ENCODE assay signal across 1 cellular context in genomic region chr7:6589829-6590644, GRCh38.
A peak's percentile ranks its signal among the peaks of the same experiment; 100 is the strongest.
TF ChIP-seq lines count a peak whose summit lies in the region.

INTS15 (plus strand) TSS chr7:6590021; CDS start chr7:6590284, 263 bp downstream.

TF ChIP-seq in HepG2, 621 proteins besides CTCF, POLR2A, EP300 and RAD21 (continued from another document and continues in another):
- TF ChIP-seq ZBTB14 (CRISPR knock-in tag; IDR thresholded peaks at IDR 0.05) (no peak), HNF4G (IDR thresholded peaks at IDR 0.05; ENCODE audit: borderline replicate concordance, low read depth, low read length) (peak; percentile 35; the same call in 1 of the 2 replicates), HNF4G (CRISPR knock-in tag; IDR thresholded peaks at IDR 0.05; ENCODE audit: borderline replicate concordance, low read depth) (no peak), ZNF180 (CRISPR knock-in tag; IDR thresholded peaks at IDR 0.05; ENCODE audit: borderline replicate concordance, low read depth) (no peak), ZNF329 (CRISPR knock-in tag; IDR thresholded peaks at IDR 0.05; ENCODE audit: low read depth) (no peak), ZBTB34 (CRISPR knock-in tag; IDR thresholded peaks at IDR 0.05) (no peak), ETV5 (CRISPR knock-in tag; IDR thresholded peaks at IDR 0.05; ENCODE audit: borderline replicate concordance) (peak; percentile 42), NFKB2 (CRISPR knock-in tag; IDR thresholded peaks at IDR 0.05; ENCODE audit: borderline replicate concordance) (no peak; the same call in 1 of the 2 replicates), ZNF646 (CRISPR knock-in tag; IDR thresholded peaks at IDR 0.05) (no peak), ZBTB44 (CRISPR knock-in tag; IDR thresholded peaks at IDR 0.05) (no peak), HINFP (CRISPR knock-in tag; IDR thresholded peaks at IDR 0.05; ENCODE audit: low read depth) (no peak), NFYB (CRISPR knock-in tag; IDR thresholded peaks at IDR 0.05) (no peak), MED1 (CRISPR knock-in tag; IDR thresholded peaks at IDR 0.05) (peak; percentile 33), NPAS2 (CRISPR knock-in tag; IDR thresholded peaks at IDR 0.05; ENCODE audit: borderline replicate concordance) (no peak), DBP (CRISPR knock-in tag; IDR thresholded peaks at IDR 0.05; ENCODE audit: not compliant biosample characterization) (no peak), ZSCAN31 (CRISPR knock-in tag; IDR thresholded peaks at IDR 0.05; ENCODE audit: low read depth) (peak; percentile 62; the same call in 1 of the 2 replicates), RNF219 (CRISPR knock-in tag; IDR thresholded peaks at IDR 0.05) (no peak), HIVEP1 (CRISPR knock-in tag; IDR thresholded peaks at IDR 0.05) (no peak), TFE3 (CRISPR knock-in tag; IDR thresholded peaks at IDR 0.05) (no peak), MXD4 (CRISPR knock-in tag; IDR thresholded peaks at IDR 0.05) (0 out of 2 replicates have a peak, but pooled peaks have one; percentile 19), BRF2 (CRISPR knock-in tag; IDR thresholded peaks at IDR 0.05) (peak; percentile 87; the same call in 1 of the 2 replicates), CHD4 (IDR thresholded peaks at IDR 0.05; ENCODE audit: borderline replicate concordance, low read length) (no peak), TEAD3 (CRISPR knock-in tag; optimal IDR thresholded peaks at IDR 0.05; ENCODE audit: borderline replicate concordance) (no peak), NR3C1 (CRISPR knock-in tag; IDR thresholded peaks at IDR 0.05) (no peak), ZFP37 (CRISPR knock-in tag; IDR thresholded peaks at IDR 0.05; ENCODE audit: borderline replicate concordance) (no peak), ZNF672 (CRISPR knock-in tag; IDR thresholded peaks at IDR 0.05) (no peak; the same call in 1 of the 2 replicates), ZNF891 (CRISPR knock-in tag; IDR thresholded peaks at IDR 0.05) (peak; percentile 38; the same call in 1 of the 2 replicates), PHF20 (CRISPR knock-in tag; IDR thresholded peaks at IDR 0.05) (peak; percentile 54), MXD3 (CRISPR knock-in tag; IDR thresholded peaks at IDR 0.05) (no peak), IKZF4 (CRISPR knock-in tag; IDR thresholded peaks at IDR 0.05; ENCODE audit: borderline replicate concordance, low read depth, not compliant biosample characterization) (no peak), ZNF44 (CRISPR knock-in tag; IDR thresholded peaks at IDR 0.05) (no peak), SMARCC2 (IDR thresholded peaks at IDR 0.05) (no peak), STAG1 (CRISPR knock-in tag; IDR thresholded peaks at IDR 0.05) (peak; percentile 38), SAFB2 (CRISPR knock-in tag; IDR thresholded peaks at IDR 0.05; ENCODE audit: borderline replicate concordance, low read depth) (peak; percentile 69; the same call in 1 of the 2 replicates), ZNF18 (CRISPR knock-in tag; IDR thresholded peaks at IDR 0.05; ENCODE audit: insufficient replicate concordance) (no peak), HDAC2 (CRISPR knock-in tag; IDR thresholded peaks at IDR 0.05) (peak; percentile 35; the same call in 1 of the 2 replicates), ATF4 (CRISPR knock-in tag; IDR thresholded peaks at IDR 0.05) (no peak)
